In genomic region chr4:2412534-2412884, GRCh38 we compare ENCODE assay signal across 8 cellular contexts. TPM values are rescaled to one million over a fixed set of nuclear protein-coding genes. Genes with fewer than 3 reads are reported as not detected.
DNase-seq lines count a peak whose midpoint lies in the region; ATAC-seq and FAIRE-seq lines count a peak whose summit lies in the region.

No MANE protein-coding gene starts in this region.

- no peaks in the 10 kb centered on the region for H3K4me1 ChIP-seq in rectal smooth muscle tissue (ENCODE audit: control insufficient read depth, insufficient read depth, low read length)

- FAIRE-seq in frontal cortex (lab: Jason Lieb, UNC): no peak

- no peaks in the 10 kb centered on the region for H3K36me3 ChIP-seq in rectal smooth muscle tissue (ENCODE audit: control insufficient read depth, insufficient read depth, low read length)

- no peaks in the 10 kb centered on the region for H3K9me3 ChIP-seq in T-helper 17 cell (ENCODE audit: control insufficient read depth, low read length, poor library complexity, severe bottlenecking)

- H3K4me3 ChIP-seq in rectal smooth muscle tissue (ENCODE audit: low read length): peak overlapping the region; percentile 54

- H3K27ac Mint-ChIP-seq in T-helper 17 cell: peak overlapping the region; percentile 99

- H3K36me3 Mint-ChIP-seq in T-helper 17 cell (ENCODE audit: low read depth): no peaks in the 10 kb centered on the region

- no peaks in the 10 kb centered on the region for H3K27me3 Mint-ChIP-seq in T-helper 17 cell

- H3K4me1 Mint-ChIP-seq in T-helper 17 cell: peaks cover 67% of the 10 kb centered on the region

- peak overlapping the region; percentile 27 for H3K27ac ChIP-seq in rectal smooth muscle tissue (ENCODE audit: low read depth, low read length)

- H3K9ac ChIP-seq in rectal smooth muscle tissue (ENCODE audit: low read length): no peak overlapping the region

- H3K4me3 Mint-ChIP-seq in T-helper 17 cell: peak overlapping the region; percentile 94

- peaks cover 6% of the 10 kb centered on the region for H3K27me3 ChIP-seq in rectal smooth muscle tissue (ENCODE audit: control insufficient read depth, insufficient read depth, low read length)

- DNase-seq in T-helper 17 cell: peak in 2 of 3 donors; percentile 39 to 43
- DNase-seq in effector CD4-positive, alpha-beta T cell: peak; percentile 54
- no peak for DNase-seq in kidney tubule cell (ENCODE audit: low spot score)
- DNase-seq in frontal cortex (ENCODE audit: low spot score in 2 of 2): no peak
- DNase-seq in UCSD-AML1 (lab: John Stamatoyannopoulos, UW; ENCODE audit: unreplicated experiment): no peak

- ATAC-seq in GM18867 (IDR thresholded peaks at IDR 0.05; ENCODE audit: unreplicated experiment): peak; percentile 37
- ATAC-seq in HG02759 (IDR thresholded peaks at IDR 0.05; ENCODE audit: unreplicated experiment): peak; percentile 34
- peak; percentile 45 for ATAC-seq in T-helper 17 cell

RNA-seq across cellular contexts. Expression of gene ZFYVE28, which starts 5.9 kb away (rescaled TPM):
- total RNA-seq in T-helper 17 cell (10 to 100 TPM; 49.4 to 63.6 TPM), frontal cortex (3.7 TPM)

RNA-seq across cellular contexts. Expression of gene CFAP99, which starts 6.2 kb away (rescaled TPM):
- total RNA-seq in T-helper 17 cell (under 1 TPM; 0.32 to 0.63 TPM), frontal cortex (not detected)

RNA-seq across cellular contexts. Expression of gene RNF4, which starts 56.4 kb away (rescaled TPM):
- total RNA-seq in T-helper 17 cell (100 to 1,000 TPM; 102 to 117 TPM), frontal cortex (28.1 TPM)

Comparison
In these comparisons a context has a peak if more than half of its experiments do, and no peak if none do; other contexts are left out.
1. DNase-seq: peak in T-helper 17 cell (2 of 3) and effector CD4-positive, alpha-beta T cell (single experiment); none in kidney tubule cell (single experiment), frontal cortex (0 of 2) and UCSD-AML1 (single experiment).
2. RNA of gene ZFYVE28, which starts 5.9 kb away (total RNA-seq): 49.4 to 63.6 TPM in T-helper 17 cell; 3.7 TPM in frontal cortex (single experiment); every median in the first group is over 10 times any median in the second.
3. Peak in every context shown above with its lines, with median percentiles within 50 percentile points of each other: ATAC-seq.